In the genomic region with DNA sequence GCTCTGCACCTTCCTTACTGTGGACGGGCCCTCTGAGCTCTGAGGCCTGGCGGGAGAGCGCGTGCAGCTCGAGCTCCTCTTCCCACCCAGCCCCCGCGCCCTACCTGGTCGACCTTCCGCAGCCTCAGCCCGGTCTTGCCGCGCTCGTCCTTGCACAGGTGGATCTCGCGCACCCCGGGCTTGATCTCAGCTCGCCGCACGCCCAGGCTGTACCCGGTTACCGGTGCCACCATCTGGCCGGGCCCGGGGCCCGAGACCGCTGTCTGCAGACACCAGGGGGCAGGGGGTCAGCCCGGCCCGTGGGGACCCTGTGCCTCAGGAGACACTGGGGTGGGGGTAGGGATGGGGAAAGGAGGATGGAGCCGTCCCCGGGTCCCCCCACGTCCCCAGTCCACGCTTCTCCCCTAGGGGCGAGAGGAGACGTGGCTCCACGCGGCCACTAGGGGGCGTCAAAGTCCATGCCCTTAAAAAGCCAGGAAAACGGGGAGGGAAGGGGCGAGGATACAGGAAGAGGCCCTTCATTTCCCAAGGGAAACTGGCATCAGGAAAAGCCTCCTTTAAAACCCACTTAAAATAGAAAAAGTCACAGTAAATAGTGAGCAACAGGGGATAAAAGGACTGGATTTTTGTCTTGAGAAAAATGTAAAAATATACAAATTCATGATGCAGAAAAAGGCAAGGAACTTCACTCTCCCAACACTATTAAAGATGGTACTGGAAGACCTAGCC, we compare ENCODE assay signal across 8 cellular contexts. TPM values are rescaled to one million over a fixed set of nuclear protein-coding genes. Genes with fewer than 3 reads are reported as not detected.
DNase-seq lines count a peak whose midpoint lies in the region; ATAC-seq and TF ChIP-seq lines count a peak whose summit lies in the region.

No MANE protein-coding gene starts in this region.

- H3K9me3 Mint-ChIP-seq in Caco-2 (ENCODE audit: unreplicated experiment), result no peaks in the 10 kb centered on the region
- no peaks in the 10 kb centered on the region for H3K9me3 Mint-ChIP-seq in activated naive CD4-positive, alpha-beta T cell treated with anti-CD3 and anti-CD28 coated beads, Interleukin-2, amount 50 U/mL, for 72 hours

- H3K9me3 ChIP-seq in Caco-2, result no peaks in the 10 kb centered on the region
- no peaks in the 10 kb centered on the region for H3K9me3 ChIP-seq in Karpas-422 (ENCODE audit: low read length)
- H3K9me3 ChIP-seq in parathyroid adenoma (ENCODE audit: control insufficient read depth, low read length), result no peaks in the 10 kb centered on the region
- no peaks in the 10 kb centered on the region for H3K9me3 ChIP-seq in upper lobe of right lung

- no peak overlapping the region for H3K4me3 ChIP-seq in Caco-2 (ENCODE audit: low read depth, low read length)
- H3K4me3 ChIP-seq in Karpas-422 (ENCODE audit: low read length), result no peak overlapping the region
- H3K4me3 ChIP-seq in parathyroid adenoma (ENCODE audit: low read depth, low read length), result no peak overlapping the region
- H3K4me3 ChIP-seq in upper lobe of right lung, result no peak overlapping the region

- H3K27me3 ChIP-seq in Caco-2 (replicated peaks; ENCODE audit: control insufficient read depth, insufficient read depth, low read length) (no peaks in the 10 kb centered on the region), Karpas-422 (ENCODE audit: low read length) (no peaks in the 10 kb centered on the region), parathyroid adenoma (ENCODE audit: control insufficient read depth, insufficient read depth, low read length) (no peaks in the 10 kb centered on the region), upper lobe of right lung (no peaks in the 10 kb centered on the region)

- no peak overlapping the region for H2AFZ ChIP-seq in Karpas-422 (ENCODE audit: low read length)
- peak overlapping the region; percentile 84 for H2AFZ ChIP-seq in parathyroid adenoma

- H4K20me1 ChIP-seq in Karpas-422 (ENCODE audit: insufficient read depth, low read depth, low read length), result no peaks in the 10 kb centered on the region

- ATAC-seq in activated naive CD4-positive, alpha-beta T cell treated with anti-CD3 and anti-CD28 coated beads, Interleukin-2, amount 50 U/mL, for 72 hours, result peak; percentile 75 to 80
- ATAC-seq in Right ventricle myocardium inferior, result peak; percentile 84
- peak; percentile 91 for ATAC-seq in upper lobe of right lung

- no peaks in the 10 kb centered on the region for H3K79me2 ChIP-seq in Karpas-422 (ENCODE audit: low read length)
- no peaks in the 10 kb centered on the region for H3K79me2 ChIP-seq in parathyroid adenoma

- H3K4me1 ChIP-seq in Caco-2 (no peaks in the 10 kb centered on the region), Karpas-422 (ENCODE audit: low read length) (peaks cover 7% of the 10 kb centered on the region), parathyroid adenoma (no peaks in the 10 kb centered on the region), upper lobe of right lung (no peaks in the 10 kb centered on the region)

- DNase-seq in Caco-2 (peak; percentile 63 to 75), Karpas-422 (peak; percentile 79), SK-MEL-5 (ENCODE audit: low read depth, low spot score) (peak; percentile 84), Right ventricle myocardium inferior (ENCODE audit: missing footprints) (peak; percentile 90), upper lobe of right lung (peak; percentile 84), mesenteric fat pad (ENCODE audit: low spot score) (no peak)
- DNase-seq in activated naive CD4-positive, alpha-beta T cell treated with anti-CD3 and anti-CD28 coated beads, Interleukin-2, amount 50 U/mL, for 72 hours (ENCODE audit: low spot score in 2 of 2), result peak in 1 of 2 donors; percentile 72

- H3K27me3 Mint-ChIP-seq in Caco-2 (ENCODE audit: insufficient read depth, unreplicated experiment), result no peaks in the 10 kb centered on the region

- H3K4me3 Mint-ChIP-seq in Caco-2 (ENCODE audit: unreplicated experiment), result no peak overlapping the region

- no peak overlapping the region for H3K9ac ChIP-seq in Karpas-422 (ENCODE audit: low read length)
- H3K9ac ChIP-seq in parathyroid adenoma, result no peak overlapping the region

- no peaks in the 10 kb centered on the region for H3K4me1 Mint-ChIP-seq in Caco-2 (ENCODE audit: low read depth, unreplicated experiment)

- intact Hi-C loops in Caco-2 (cut with micrococcal nuclease; ENCODE audit: unreplicated experiment) (loop anchor here (1.0 kb wide), 3 partner anchors 124 to 190 kb away; no protein-coding TSS in a partner anchor), Right ventricle myocardium inferior (cut with DNase I) (loop anchor here (1.0 kb wide), 1 partner anchor 124 kb away; no protein-coding TSS in a partner anchor), upper lobe of right lung (cut with DNase I) (loop anchor here (5.0 kb wide), 1 partner anchor 124 kb away; no protein-coding TSS in a partner anchor)

- H3K9me2 ChIP-seq in Karpas-422 (replicated peaks; ENCODE audit: insufficient read depth, low read length), result no peaks in the 10 kb centered on the region

- in situ Hi-C loops in SK-MEL-5 (cut with HindIII; ENCODE audit: low pct_unique_long_range_greater_than_20kb, low sequenced_read_pairs), result loop anchor here (25.0 kb wide), 1 partner anchor 124 kb away; no protein-coding TSS in a partner anchor

- no peak overlapping the region for H3K27ac Mint-ChIP-seq in Caco-2 (ENCODE audit: unreplicated experiment)
- peak overlapping the region in 1 of 2 donors; percentile 48 for H3K27ac Mint-ChIP-seq in activated naive CD4-positive, alpha-beta T cell treated with anti-CD3 and anti-CD28 coated beads, Interleukin-2, amount 50 U/mL, for 72 hours

- CTCF ChIA-PET in Caco-2 (lab: Charles Lee), result interaction anchor here (1.0 to 1.4 kb wide), 3 partner anchors 12 to 125 kb away, joined by 3 to 7 read pairs (median 5); no protein-coding TSS in a partner anchor

- H3K36me3 ChIP-seq in Caco-2 (ENCODE audit: control insufficient read depth, insufficient read depth, low read length) (no peaks in the 10 kb centered on the region), Karpas-422 (ENCODE audit: insufficient read depth, low read length) (no peaks in the 10 kb centered on the region), parathyroid adenoma (ENCODE audit: control insufficient read depth, insufficient read depth, low read length) (no peaks in the 10 kb centered on the region), upper lobe of right lung (no peaks in the 10 kb centered on the region)

- no peaks in the 10 kb centered on the region for H3K36me3 Mint-ChIP-seq in Caco-2 (ENCODE audit: insufficient read depth, unreplicated experiment)
- H3K36me3 Mint-ChIP-seq in activated naive CD4-positive, alpha-beta T cell treated with anti-CD3 and anti-CD28 coated beads, Interleukin-2, amount 50 U/mL, for 72 hours, result no peaks in the 10 kb centered on the region

- no TSS peak for BruUV-seq in Caco-2 (replicated peaks; lab: Mats Ljungman, UMichigan)

- no peak overlapping the region for H3K27ac ChIP-seq in Karpas-422 (ENCODE audit: low read length)
- H3K27ac ChIP-seq in parathyroid adenoma, result no peak overlapping the region
- H3K27ac ChIP-seq in upper lobe of right lung, result no peak overlapping the region

- H3K4me2 ChIP-seq in Karpas-422 (ENCODE audit: low read depth, low read length, poor library complexity, severe bottlenecking) (no peak overlapping the region), parathyroid adenoma (ENCODE audit: low read length) (peak overlapping the region; percentile 25)

- POLR2A ChIA-PET in Caco-2 (lab: Charles Lee), result no interaction called here

- TF ChIP-seq CTCF in Caco-2 (IDR thresholded peaks at IDR 0.05; ENCODE audit: insufficient read depth in 1 of 2, low read depth in 1 of 2, low read length in 1 of 2, severe bottlenecking in 1 of 2, unreplicated experiment in 1 of 2) (peak; percentile 92 to 93), parathyroid adenoma (IDR thresholded peaks at IDR 0.05) (peak; percentile 99), upper lobe of right lung (IDR thresholded peaks at IDR 0.05) (peak; percentile 97)

RNA-seq across cellular contexts. Expression of a gene that starts 15.5 kb away (rescaled TPM):
- 1.4 and 2.0 TPM in 2 replicates for total RNA-seq in Caco-2 (2022)
- total RNA-seq in Karpas-422 (2014; rRNA removed; shearing (Covaris generic); ENCODE audit: low replicate concordance), result 1.8 TPM in 1 of 2 replicates, not detected in the other
- 0.32 and 0.50 TPM in 2 replicates for total RNA-seq in SK-MEL-5 (2014; rRNA removed; shearing (Covaris generic))
- polyA plus RNA-seq in SK-MEL-5 (2015; cell fraction: cytosol; rRNA removed), result 0.19 and 0.69 TPM in 2 replicates
- polyA plus RNA-seq in SK-MEL-5 (2015; cell fraction: nucleus; rRNA removed), result 0.26 and 0.76 TPM in 2 replicates
- 10 to 100 TPM in 1 of 2 donors, 1 to 10 TPM in 1; 4.9 to 18.5 TPM for total RNA-seq in activated naive CD4-positive, alpha-beta T cell treated with anti-CD3 and anti-CD28 coated beads, Interleukin-2, amount 50 U/mL, for 72 hours
- total RNA-seq in Right ventricle myocardium inferior, result 1.2 TPM
- 10.9 TPM for total RNA-seq in upper lobe of right lung
- total RNA-seq in mesenteric fat pad, result 7.2 TPM

RNA-seq across cellular contexts. Expression of a gene that starts 47.3 kb away (rescaled TPM):
- total RNA-seq in Caco-2 (2022) (0.28 and 0.36 TPM in 2 replicates), Right ventricle myocardium inferior (8.5 TPM), upper lobe of right lung (4.3 TPM), mesenteric fat pad (4.9 TPM)
- 0.93 and 1.4 TPM in 2 replicates for total RNA-seq in Karpas-422 (2014; rRNA removed; shearing (Covaris generic); ENCODE audit: low replicate concordance)
- total RNA-seq in SK-MEL-5 (2014; rRNA removed; shearing (Covaris generic)), result 9.4 and 10.7 TPM in 2 replicates
- 13.2 and 15.7 TPM in 2 replicates for polyA plus RNA-seq in SK-MEL-5 (2015; cell fraction: cytosol; rRNA removed)
- polyA plus RNA-seq in SK-MEL-5 (2015; cell fraction: nucleus; rRNA removed), result 12.8 and 17.3 TPM in 2 replicates
- 1 to 10 TPM; 3.2 to 4.8 TPM for total RNA-seq in activated naive CD4-positive, alpha-beta T cell treated with anti-CD3 and anti-CD28 coated beads, Interleukin-2, amount 50 U/mL, for 72 hours
